In the genomic region with DNA sequence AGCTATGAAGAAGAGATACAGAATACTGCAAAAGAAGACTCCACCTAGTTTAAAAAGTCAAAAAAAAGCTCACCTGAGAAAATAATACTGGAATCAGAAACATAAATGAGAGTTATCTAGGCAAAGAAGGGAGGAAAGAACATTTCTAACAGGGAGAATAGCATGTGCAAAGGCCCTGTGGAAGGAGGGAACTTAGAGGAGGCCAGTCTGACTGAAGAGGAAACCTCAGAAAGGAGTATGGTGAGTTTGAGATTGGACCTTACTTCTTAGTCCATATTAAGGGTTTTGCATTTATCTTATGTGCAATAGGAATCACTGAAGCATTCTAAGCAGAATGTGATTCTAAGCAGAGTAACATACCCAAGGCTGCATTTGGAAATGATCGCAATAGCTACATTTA, we compare ENCODE assay signal across 35 cellular contexts.
"Had no signal": no experiment of that assay in that cellular context is flagged by ENCODE, and none has a peak within 500 bp of the region (broad histone marks: within the 10 kb centered on the region; RNA-seq: fewer than 3 reads in every experiment).

No MANE protein-coding gene starts in this region.

- H3K27me3 ChIP-seq: MG63 had no signal

- DNase-seq: Karpas-422, Kasumi-1, MG63, MM.1S, MV-4-11, NCI-H1048, NCI-H1092, NCI-H1092 treated with DMSO at 0.1 percent for 48 hours, NCI-H1105, NCI-H1105 treated with DMSO at 0.1 percent for 48 hours, NCI-H1417, NCI-H1417 treated with DMSO at 0.1 percent for 48 hours, NCI-H1436, NCI-H1436 treated with DMSO at 0.1 percent for 48 hours, NCI-H146, NCI-H1694, NCI-H1694 treated with DMSO at 0.1 percent for 48 hours, NCI-H187, NCI-H187 treated with DMSO at 0.1 percent for 48 hours, NCI-H1930, NCI-H2029, NCI-H2029 treated with DMSO at 0.1 percent for 48 hours, NCI-H2081, NCI-H2081 treated with DMSO at 0.1 percent for 48 hours, NCI-H2107, NCI-H2171, NCI-H2171 treated with DMSO at 0.1 percent for 48 hours, NCI-H2227 treated with DMSO at 0.1 percent for 48 hours, NCI-H226, NCI-H345, NCI-H446, NCI-H446 treated with DMSO at 0.1 percent for 48 hours, NCI-H510A, NCI-H510A treated with DMSO at 0.1 percent for 48 hours, NCI-H524 had no signal

- H3K4me3 ChIP-seq: MG63 had no signal

- H3K9me3 ChIP-seq: MG63 had no signal

- H3K36me3 ChIP-seq: MG63 had no signal
